In genomic region chr1:31216016-31216415, GRCh38 we compare ENCODE assay signal across 10 cellular contexts. TPM values are rescaled to one million over a fixed set of nuclear protein-coding genes. Genes with fewer than 3 reads are reported as not detected.
DNase-seq lines count a peak whose midpoint lies in the region; ATAC-seq and TF ChIP-seq lines count a peak whose summit lies in the region.
"Had no signal": no experiment of that assay in that cellular context is flagged by ENCODE, and none has a peak within 500 bp of the region (broad histone marks: within the 10 kb centered on the region; RNA-seq: fewer than 3 reads in every experiment).

No MANE protein-coding gene starts in this region.

- no peak overlapping the region for H3K4me3 Mint-ChIP-seq in chondrocyte (ENCODE audit: unreplicated experiment)
- H3K4me3 Mint-ChIP-seq: activated T-cell treated with anti-CD3 and anti-CD28 coated beads, Interleukin-2, amount 50 U/mL, for 4 hours; memory B cell had no signal

- no peak overlapping the region for H3K27ac Mint-ChIP-seq in chondrocyte (ENCODE audit: unreplicated experiment)
- H3K27ac Mint-ChIP-seq: memory B cell had no signal

- TF ChIP-seq CTCF in chondrocyte (IDR thresholded peaks at IDR 0.05): no peak

- peaks cover 8% of the 10 kb centered on the region for H3K9me3 Mint-ChIP-seq in chondrocyte (ENCODE audit: low read depth)

- H3K4me1 Mint-ChIP-seq in chondrocyte (ENCODE audit: low read depth): peaks cover 7% of the 10 kb centered on the region
- H3K4me1 Mint-ChIP-seq: memory B cell had no signal

- DNase-seq in NCI-H1417 (lab: John Stamatoyannopoulos, UW) (peak; percentile 40 to 89 (median 81)), NCI-H1417 treated with DMSO at 0.1 percent for 48 hours (lab: John Stamatoyannopoulos, UW) (no peak), astrocyte of the hippocampus (ENCODE audit: low read depth, low spot score) (peak; percentile 59), iris pigment epithelial cell (ENCODE audit: low read depth) (peak; percentile 37), ureter (ENCODE audit: low spot score) (peak; percentile 75), T1000 (lab: John Stamatoyannopoulos, UW) (no peak), chondrocyte (ENCODE audit: low spot score) (no peak)
- DNase-seq: activated T-cell treated with anti-CD3 and anti-CD28 coated beads, Interleukin-2, amount 50 U/mL, for 4 hours had no signal

- H3K36me3 Mint-ChIP-seq in chondrocyte (ENCODE audit: low read depth): no peaks in the 10 kb centered on the region
- H3K36me3 Mint-ChIP-seq: memory B cell had no signal

- ATAC-seq in HG02588 (IDR thresholded peaks at IDR 0.05; ENCODE audit: unreplicated experiment): no peak
- ATAC-seq: activated T-cell treated with anti-CD3 and anti-CD28 coated beads, Interleukin-2, amount 50 U/mL, for 4 hours had no signal

- H3K27me3 Mint-ChIP-seq in chondrocyte (ENCODE audit: low read depth): peaks cover 3% of the 10 kb centered on the region

RNA-seq across cellular contexts. Expression of gene NKAIN1, which starts 23.7 kb away (rescaled TPM):
- not detected for total RNA-seq in ureter
- 2.9 to 3.8 TPM (median 3.5 TPM) in 3 replicates for total RNA-seq in chondrocyte

Comparison
In these comparisons a context has a peak if more than half of its experiments do, and no peak if none do; other contexts are left out.
1. DNase-seq: peak in NCI-H1417 (3 of 3), astrocyte of the hippocampus (single experiment), iris pigment epithelial cell (single experiment) and ureter (single experiment); none in NCI-H1417 treated with DMSO at 0.1 percent for 48 hours (single experiment), T1000 (single experiment) and chondrocyte (single experiment).